1 cellular context compared by ENCODE assay signal in the genomic region with DNA sequence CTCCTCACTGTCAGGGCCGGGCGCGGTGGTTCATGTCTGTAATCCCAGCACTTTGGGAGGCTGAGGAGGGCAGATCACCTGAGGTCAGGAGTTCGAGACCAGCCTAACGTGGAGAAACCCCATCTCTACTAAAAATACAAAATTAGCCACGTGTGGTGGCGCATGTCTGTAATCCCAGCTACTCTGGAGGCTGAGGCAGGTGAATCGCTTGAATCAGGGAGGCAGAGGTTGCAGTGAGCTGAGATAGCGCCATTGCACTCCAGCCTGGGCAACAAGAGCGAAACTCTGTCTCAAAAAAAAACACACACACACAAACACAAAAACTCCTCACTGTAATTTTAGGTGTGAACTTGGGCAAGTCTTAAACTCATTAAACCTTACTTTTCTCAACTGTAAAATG.
A peak's percentile ranks its signal among the peaks of the same experiment; 100 is the strongest.
TF ChIP-seq lines count a peak whose summit lies in the region.

No MANE protein-coding gene starts in this region.

TF ChIP-seq in K562, 482 proteins besides CTCF, POLR2A, EP300 and RAD21:
- TF ChIP-seq ZBTB33 (CRISPR knock-in tag; IDR thresholded peaks at IDR 0.05) = peak; percentile 92
- 0 out of 2 replicates have a peak, but pooled peaks have one; percentile 26 for TF ChIP-seq ARID2 (IDR thresholded peaks at IDR 0.05)
- 0 out of 2 replicates have a peak, but pooled peaks have one; percentile 36 for TF ChIP-seq PHF21A (IDR thresholded peaks at IDR 0.05; ENCODE audit: borderline replicate concordance, low read depth)
- TF ChIP-seq DPF2 (IDR thresholded peaks at IDR 0.05) = peak; percentile 9; the same call in 1 of the 2 replicates
- TF ChIP-seq BCOR (IDR thresholded peaks at IDR 0.05) = 0 out of 2 replicates have a peak, but pooled peaks have one; percentile 31
- 0 out of 2 replicates have a peak, but pooled peaks have one; percentile 29 for TF ChIP-seq LARP7 (IDR thresholded peaks at IDR 0.05)
- 0 out of 2 replicates have a peak, but pooled peaks have one; percentile 39 for TF ChIP-seq HDGF (IDR thresholded peaks at IDR 0.05)
- 0 out of 2 replicates have a peak, but pooled peaks have one; percentile 2 for TF ChIP-seq NFIC (IDR thresholded peaks at IDR 0.05)
- TF ChIP-seq TAL1 (IDR thresholded peaks at IDR 0.05) = 0 out of 2 replicates have a peak, but pooled peaks have one; percentile 1
TF ChIP-seq in K562: peak in this region for 9; not testable (repeated sequence) for 473.
